Comparison of ENCODE assay signal across 2 cellular contexts in genomic region chr5:39238366-39239105, GRCh38.
TF ChIP-seq lines count a peak whose summit lies in the region.

No MANE protein-coding gene starts in this region.

TF ChIP-seq in HepG2, 621 proteins besides CTCF, POLR2A, EP300 and RAD21 (continued from another document):
- TF ChIP-seq MNT (IDR thresholded peaks at IDR 0.05) (0 out of 2 replicates have a peak, but pooled peaks have one; percentile 9), TAF15 (IDR thresholded peaks at IDR 0.05; ENCODE audit: low read depth, low read length, poor library complexity, severe bottlenecking) (no peak), CC2D1A (CRISPR knock-in tag; IDR thresholded peaks at IDR 0.05) (no peak), ZNF20 (CRISPR knock-in tag; IDR thresholded peaks at IDR 0.05) (no peak)

TF ChIP-seq in WTC11, 78 proteins besides CTCF, POLR2A, EP300 and RAD21:
- TF ChIP-seq, protein P1, sequence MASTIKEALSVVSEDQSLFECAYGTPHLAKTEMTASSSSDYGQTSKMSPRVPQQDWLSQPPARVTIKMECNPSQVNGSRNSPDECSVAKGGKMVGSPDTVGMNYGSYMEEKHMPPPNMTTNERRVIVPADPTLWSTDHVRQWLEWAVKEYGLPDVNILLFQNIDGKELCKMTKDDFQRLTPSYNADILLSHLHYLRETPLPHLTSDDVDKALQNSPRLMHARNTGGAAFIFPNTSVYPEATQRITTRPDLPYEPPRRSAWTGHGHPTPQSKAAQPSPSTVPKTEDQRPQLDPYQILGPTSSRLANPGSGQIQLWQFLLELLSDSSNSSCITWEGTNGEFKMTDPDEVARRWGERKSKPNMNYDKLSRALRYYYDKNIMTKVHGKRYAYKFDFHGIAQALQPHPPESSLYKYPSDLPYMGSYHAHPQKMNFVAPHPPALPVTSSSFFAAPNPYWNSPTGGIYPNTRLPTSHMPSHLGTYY (CRISPR knock-in tag; IDR thresholded peaks at IDR 0.05) = no peak
- TF ChIP-seq ZNF671 (CRISPR knock-in tag; IDR thresholded peaks at IDR 0.05) (no peak), NFATC4 (CRISPR knock-in tag; IDR thresholded peaks at IDR 0.05) (no peak), SMAD3 (CRISPR knock-in tag; IDR thresholded peaks at IDR 0.05; ENCODE audit: borderline replicate concordance) (no peak), GTF2I (CRISPR knock-in tag; conservative IDR thresholded peaks at IDR 0.05) (no peak)
- TF ChIP-seq, protein P2, sequence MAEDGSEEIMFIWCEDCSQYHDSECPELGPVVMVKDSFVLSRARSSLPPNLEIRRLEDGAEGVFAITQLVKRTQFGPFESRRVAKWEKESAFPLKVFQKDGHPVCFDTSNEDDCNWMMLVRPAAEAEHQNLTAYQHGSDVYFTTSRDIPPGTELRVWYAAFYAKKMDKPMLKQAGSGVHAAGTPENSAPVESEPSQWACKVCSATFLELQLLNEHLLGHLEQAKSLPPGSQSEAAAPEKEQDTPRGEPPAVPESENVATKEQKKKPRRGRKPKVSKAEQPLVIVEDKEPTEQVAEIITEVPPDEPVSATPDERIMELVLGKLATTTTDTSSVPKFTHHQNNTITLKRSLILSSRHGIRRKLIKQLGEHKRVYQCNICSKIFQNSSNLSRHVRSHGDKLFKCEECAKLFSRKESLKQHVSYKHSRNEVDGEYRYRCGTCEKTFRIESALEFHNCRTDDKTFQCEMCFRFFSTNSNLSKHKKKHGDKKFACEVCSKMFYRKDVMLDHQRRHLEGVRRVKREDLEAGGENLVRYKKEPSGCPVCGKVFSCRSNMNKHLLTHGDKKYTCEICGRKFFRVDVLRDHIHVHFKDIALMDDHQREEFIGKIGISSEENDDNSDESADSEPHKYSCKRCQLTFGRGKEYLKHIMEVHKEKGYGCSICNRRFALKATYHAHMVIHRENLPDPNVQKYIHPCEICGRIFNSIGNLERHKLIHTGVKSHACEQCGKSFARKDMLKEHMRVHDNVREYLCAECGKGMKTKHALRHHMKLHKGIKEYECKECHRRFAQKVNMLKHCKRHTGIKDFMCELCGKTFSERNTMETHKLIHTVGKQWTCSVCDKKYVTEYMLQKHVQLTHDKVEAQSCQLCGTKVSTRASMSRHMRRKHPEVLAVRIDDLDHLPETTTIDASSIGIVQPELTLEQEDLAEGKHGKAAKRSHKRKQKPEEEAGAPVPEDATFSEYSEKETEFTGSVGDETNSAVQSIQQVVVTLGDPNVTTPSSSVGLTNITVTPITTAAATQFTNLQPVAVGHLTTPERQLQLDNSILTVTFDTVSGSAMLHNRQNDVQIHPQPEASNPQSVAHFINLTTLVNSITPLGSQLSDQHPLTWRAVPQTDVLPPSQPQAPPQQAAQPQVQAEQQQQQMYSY (CRISPR knock-in tag; IDR thresholded peaks at IDR 0.05) = no peak
- TF ChIP-seq, protein P3, sequence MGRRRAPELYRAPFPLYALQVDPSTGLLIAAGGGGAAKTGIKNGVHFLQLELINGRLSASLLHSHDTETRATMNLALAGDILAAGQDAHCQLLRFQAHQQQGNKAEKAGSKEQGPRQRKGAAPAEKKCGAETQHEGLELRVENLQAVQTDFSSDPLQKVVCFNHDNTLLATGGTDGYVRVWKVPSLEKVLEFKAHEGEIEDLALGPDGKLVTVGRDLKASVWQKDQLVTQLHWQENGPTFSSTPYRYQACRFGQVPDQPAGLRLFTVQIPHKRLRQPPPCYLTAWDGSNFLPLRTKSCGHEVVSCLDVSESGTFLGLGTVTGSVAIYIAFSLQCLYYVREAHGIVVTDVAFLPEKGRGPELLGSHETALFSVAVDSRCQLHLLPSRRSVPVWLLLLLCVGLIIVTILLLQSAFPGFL (CRISPR knock-in tag; IDR thresholded peaks at IDR 0.05; ENCODE audit: borderline replicate concordance) = no peak
